Comparison of ENCODE assay signal across 1 cellular context in the genomic region with DNA sequence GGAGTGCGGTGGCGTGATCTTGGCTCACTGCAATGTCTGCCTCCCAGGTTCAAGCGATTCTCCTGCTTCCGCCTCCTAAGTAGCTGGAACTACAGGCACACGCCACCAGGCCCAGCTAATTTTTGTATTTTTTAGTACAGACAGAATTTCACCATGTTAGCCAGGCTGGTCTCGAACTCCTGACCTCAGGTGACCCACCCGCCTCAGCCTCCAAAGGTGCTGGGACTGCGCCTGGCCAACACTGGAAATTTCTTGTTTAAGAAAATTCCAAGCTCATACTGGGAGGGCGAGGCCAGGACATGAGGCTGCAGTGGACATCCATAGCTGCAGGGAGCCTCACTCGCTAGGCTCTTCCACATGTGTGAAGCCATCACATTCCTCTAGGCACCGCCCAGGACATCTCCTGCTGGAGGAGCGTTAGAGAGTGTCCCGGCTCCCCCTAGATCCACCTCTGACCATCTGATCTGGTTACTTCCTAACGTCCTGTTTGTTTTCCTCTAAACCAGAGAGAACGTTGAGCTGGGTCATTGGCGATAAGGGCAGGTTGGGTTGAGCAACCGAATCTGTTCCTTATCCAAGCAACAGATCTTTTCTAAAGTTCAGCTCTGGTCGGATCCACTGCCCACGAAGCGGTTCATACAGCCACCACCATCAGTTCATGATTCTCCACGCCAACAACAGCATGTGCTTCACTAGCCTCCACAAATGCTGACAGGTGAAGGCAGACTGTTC.
TF ChIP-seq lines count a peak whose summit lies in the region.

No MANE protein-coding gene starts in this region.

TF ChIP-seq in K562, 482 proteins besides CTCF, POLR2A, EP300 and RAD21 (continued from another document and continues in another):
- peak; percentile 85 for TF ChIP-seq KLF16 (IDR thresholded peaks at IDR 0.05)
- no peak for TF ChIP-seq PCBP1 (IDR thresholded peaks at IDR 0.05; ENCODE audit: low read depth, low read length, poor library complexity, severe bottlenecking)
- no peak for TF ChIP-seq ZNF668 (CRISPR knock-in tag; IDR thresholded peaks at IDR 0.05)
- TF ChIP-seq ELK1 (CRISPR knock-in tag; IDR thresholded peaks at IDR 0.05): no peak
- TF ChIP-seq, protein P1, sequence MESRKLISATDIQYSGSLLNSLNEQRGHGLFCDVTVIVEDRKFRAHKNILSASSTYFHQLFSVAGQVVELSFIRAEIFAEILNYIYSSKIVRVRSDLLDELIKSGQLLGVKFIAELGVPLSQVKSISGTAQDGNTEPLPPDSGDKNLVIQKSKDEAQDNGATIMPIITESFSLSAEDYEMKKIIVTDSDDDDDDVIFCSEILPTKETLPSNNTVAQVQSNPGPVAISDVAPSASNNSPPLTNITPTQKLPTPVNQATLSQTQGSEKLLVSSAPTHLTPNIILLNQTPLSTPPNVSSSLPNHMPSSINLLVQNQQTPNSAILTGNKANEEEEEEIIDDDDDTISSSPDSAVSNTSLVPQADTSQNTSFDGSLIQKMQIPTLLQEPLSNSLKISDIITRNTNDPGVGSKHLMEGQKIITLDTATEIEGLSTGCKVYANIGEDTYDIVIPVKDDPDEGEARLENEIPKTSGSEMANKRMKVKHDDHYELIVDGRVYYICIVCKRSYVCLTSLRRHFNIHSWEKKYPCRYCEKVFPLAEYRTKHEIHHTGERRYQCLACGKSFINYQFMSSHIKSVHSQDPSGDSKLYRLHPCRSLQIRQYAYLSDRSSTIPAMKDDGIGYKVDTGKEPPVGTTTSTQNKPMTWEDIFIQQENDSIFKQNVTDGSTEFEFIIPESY (CRISPR knock-in tag; IDR thresholded peaks at IDR 0.05): no peak
- TF ChIP-seq ZNF354B (CRISPR knock-in tag; IDR thresholded peaks at IDR 0.05): no peak
- TF ChIP-seq, protein P2, sequence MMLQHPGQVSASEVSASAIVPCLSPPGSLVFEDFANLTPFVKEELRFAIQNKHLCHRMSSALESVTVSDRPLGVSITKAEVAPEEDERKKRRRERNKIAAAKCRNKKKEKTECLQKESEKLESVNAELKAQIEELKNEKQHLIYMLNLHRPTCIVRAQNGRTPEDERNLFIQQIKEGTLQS (IDR thresholded peaks at IDR 0.05): peak; percentile 65
- TF ChIP-seq, protein P2 (CRISPR knock-in tag; conservative IDR thresholded peaks at IDR 0.05): no peak
- TF ChIP-seq HSF4 (CRISPR knock-in tag; IDR thresholded peaks at IDR 0.05; ENCODE audit: borderline replicate concordance): no peak
- TF ChIP-seq TAL1 (IDR thresholded peaks at IDR 0.05): peak; percentile 85
- TF ChIP-seq ELF2 (CRISPR knock-in tag; IDR thresholded peaks at IDR 0.05): no peak
- TF ChIP-seq EWSR1 (IDR thresholded peaks at IDR 0.05; ENCODE audit: borderline replicate concordance, low read depth, partially characterized antibody): no peak
- TF ChIP-seq ZNF23 (CRISPR knock-in tag; IDR thresholded peaks at IDR 0.05): no peak
- no peak for TF ChIP-seq ZNF79 (CRISPR knock-in tag; IDR thresholded peaks at IDR 0.05; ENCODE audit: low read depth)
- TF ChIP-seq MTA1 (IDR thresholded peaks at IDR 0.05; ENCODE audit: borderline replicate concordance): peak; percentile 59; the same call in 1 of the 2 replicates
- TF ChIP-seq PHB (CRISPR knock-in tag; IDR thresholded peaks at IDR 0.05): no peak
- peak; percentile 77 for TF ChIP-seq PRDM10 (IDR thresholded peaks at IDR 0.05; ENCODE audit: partially characterized antibody)
- TF ChIP-seq ZNF41 (CRISPR knock-in tag; conservative IDR thresholded peaks at IDR 0.05): no peak
- no peak for TF ChIP-seq RBM17 (IDR thresholded peaks at IDR 0.05; ENCODE audit: borderline replicate concordance, low read depth, low read length)
- TF ChIP-seq ARHGAP35 (IDR thresholded peaks at IDR 0.05; ENCODE audit: partially characterized antibody): no peak
- TF ChIP-seq, protein P3, sequence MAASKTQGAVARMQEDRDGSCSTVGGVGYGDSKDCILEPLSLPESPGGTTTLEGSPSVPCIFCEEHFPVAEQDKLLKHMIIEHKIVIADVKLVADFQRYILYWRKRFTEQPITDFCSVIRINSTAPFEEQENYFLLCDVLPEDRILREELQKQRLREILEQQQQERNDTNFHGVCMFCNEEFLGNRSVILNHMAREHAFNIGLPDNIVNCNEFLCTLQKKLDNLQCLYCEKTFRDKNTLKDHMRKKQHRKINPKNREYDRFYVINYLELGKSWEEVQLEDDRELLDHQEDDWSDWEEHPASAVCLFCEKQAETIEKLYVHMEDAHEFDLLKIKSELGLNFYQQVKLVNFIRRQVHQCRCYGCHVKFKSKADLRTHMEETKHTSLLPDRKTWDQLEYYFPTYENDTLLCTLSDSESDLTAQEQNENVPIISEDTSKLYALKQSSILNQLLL (CRISPR knock-in tag; IDR thresholded peaks at IDR 0.05; ENCODE audit: borderline replicate concordance): no peak
- TF ChIP-seq, protein P4, sequence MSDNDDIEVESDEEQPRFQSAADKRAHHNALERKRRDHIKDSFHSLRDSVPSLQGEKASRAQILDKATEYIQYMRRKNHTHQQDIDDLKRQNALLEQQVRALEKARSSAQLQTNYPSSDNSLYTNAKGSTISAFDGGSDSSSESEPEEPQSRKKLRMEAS (CRISPR knock-in tag; IDR thresholded peaks at IDR 0.05): peak; percentile 51
- TF ChIP-seq TRIM24 (IDR thresholded peaks at IDR 0.05): peak; percentile 92 to 94
- TF ChIP-seq CREM (IDR thresholded peaks at IDR 0.05; ENCODE audit: low read depth): peak; percentile 77
- TF ChIP-seq ZNF384 (IDR thresholded peaks at IDR 0.05; ENCODE audit: low read depth, low read length): no peak
- TF ChIP-seq BRD9 (IDR thresholded peaks at IDR 0.05; ENCODE audit: low read depth, partially characterized antibody): peak; percentile 87
- peak; percentile 79 for TF ChIP-seq TFAP4 (CRISPR knock-in tag; IDR thresholded peaks at IDR 0.05; ENCODE audit: borderline replicate concordance)
- TF ChIP-seq, protein P5, sequence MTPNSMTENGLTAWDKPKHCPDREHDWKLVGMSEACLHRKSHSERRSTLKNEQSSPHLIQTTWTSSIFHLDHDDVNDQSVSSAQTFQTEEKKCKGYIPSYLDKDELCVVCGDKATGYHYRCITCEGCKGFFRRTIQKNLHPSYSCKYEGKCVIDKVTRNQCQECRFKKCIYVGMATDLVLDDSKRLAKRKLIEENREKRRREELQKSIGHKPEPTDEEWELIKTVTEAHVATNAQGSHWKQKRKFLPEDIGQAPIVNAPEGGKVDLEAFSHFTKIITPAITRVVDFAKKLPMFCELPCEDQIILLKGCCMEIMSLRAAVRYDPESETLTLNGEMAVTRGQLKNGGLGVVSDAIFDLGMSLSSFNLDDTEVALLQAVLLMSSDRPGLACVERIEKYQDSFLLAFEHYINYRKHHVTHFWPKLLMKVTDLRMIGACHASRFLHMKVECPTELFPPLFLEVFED (CRISPR knock-in tag; conservative IDR thresholded peaks at IDR 0.05): 0 out of 2 replicates have a peak, but pooled peaks have one; percentile 19
- TF ChIP-seq ZEB2 (IDR thresholded peaks at IDR 0.05): peak; percentile 95
- peak; percentile 93 for TF ChIP-seq ETV1 (tag; conservative IDR thresholded peaks at IDR 0.05; ENCODE audit: low read depth)
- TF ChIP-seq MED1 (CRISPR knock-in tag; IDR thresholded peaks at IDR 0.05; ENCODE audit: borderline replicate concordance): no peak
- TF ChIP-seq TCF7 (IDR thresholded peaks at IDR 0.05; ENCODE audit: borderline replicate concordance): no peak
- no peak for TF ChIP-seq ZNF830 (CRISPR knock-in tag; IDR thresholded peaks at IDR 0.05)
- TF ChIP-seq ZNF24 (IDR thresholded peaks at IDR 0.05): no peak
- TF ChIP-seq IRF1 (CRISPR knock-in tag; IDR thresholded peaks at IDR 0.05; ENCODE audit: borderline replicate concordance): no peak
- TF ChIP-seq HMG20B (CRISPR knock-in tag; IDR thresholded peaks at IDR 0.05): no peak
- 0 out of 2 replicates have a peak, but pooled peaks have one; percentile 42 for TF ChIP-seq CBFB (CRISPR knock-in tag; IDR thresholded peaks at IDR 0.05)
- peak; percentile 61; the same call in 1 of the 2 replicates for TF ChIP-seq ETV5 (CRISPR knock-in tag; IDR thresholded peaks at IDR 0.05; ENCODE audit: low read depth)
- TF ChIP-seq HDAC3 (IDR thresholded peaks at IDR 0.05; ENCODE audit: borderline replicate concordance, partially characterized antibody): peak; percentile 80
- TF ChIP-seq ZNF551 (CRISPR knock-in tag; IDR thresholded peaks at IDR 0.05): no peak
- TF ChIP-seq ZNF253 (CRISPR knock-in tag; conservative IDR thresholded peaks at IDR 0.05): no peak
- no peak for TF ChIP-seq MEF2A (IDR thresholded peaks at IDR 0.05; ENCODE audit: control insufficient read depth, low read depth, low read length)
- TF ChIP-seq SMARCE1 (IDR thresholded peaks at IDR 0.05): peak; percentile 88
- no peak for TF ChIP-seq POU5F1 (IDR thresholded peaks at IDR 0.05; ENCODE audit: borderline replicate concordance, low read depth, low read length, partially characterized antibody)
- no peak for TF ChIP-seq ASH1L (IDR thresholded peaks at IDR 0.05; ENCODE audit: borderline replicate concordance, low read depth, partially characterized antibody)
- TF ChIP-seq TEAD2 (tag; IDR thresholded peaks at IDR 0.05): peak; percentile 75; the same call in 1 of the 2 replicates
- no peak for TF ChIP-seq MCM5 (IDR thresholded peaks at IDR 0.05; ENCODE audit: low read depth)
- TF ChIP-seq NCOR1 (IDR thresholded peaks at IDR 0.05): peak; percentile 87
- TF ChIP-seq WHSC1 (IDR thresholded peaks at IDR 0.05; ENCODE audit: low read length): no peak
- no peak for TF ChIP-seq FUS (optimal IDR thresholded peaks at IDR 0.05; ENCODE audit: low read depth, low read length)
- TF ChIP-seq, protein P6, sequence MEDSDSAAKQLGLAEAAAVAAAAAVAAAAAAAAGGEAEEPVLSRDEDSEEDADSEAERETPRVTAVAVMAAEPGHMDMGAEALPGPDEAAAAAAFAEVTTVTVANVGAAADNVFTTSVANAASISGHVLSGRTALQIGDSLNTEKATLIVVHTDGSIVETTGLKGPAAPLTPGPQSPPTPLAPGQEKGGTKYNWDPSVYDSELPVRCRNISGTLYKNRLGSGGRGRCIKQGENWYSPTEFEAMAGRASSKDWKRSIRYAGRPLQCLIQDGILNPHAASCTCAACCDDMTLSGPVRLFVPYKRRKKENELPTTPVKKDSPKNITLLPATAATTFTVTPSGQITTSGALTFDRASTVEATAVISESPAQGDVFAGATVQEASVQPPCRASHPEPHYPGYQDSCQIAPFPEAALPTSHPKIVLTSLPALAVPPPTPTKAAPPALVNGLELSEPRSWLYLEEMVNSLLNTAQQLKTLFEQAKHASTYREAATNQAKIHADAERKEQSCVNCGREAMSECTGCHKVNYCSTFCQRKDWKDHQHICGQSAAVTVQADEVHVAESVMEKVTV (CRISPR knock-in tag; IDR thresholded peaks at IDR 0.05): no peak
- no peak; the same call in 1 of the 2 replicates for TF ChIP-seq SUPT5H (IDR thresholded peaks at IDR 0.05)
